17 cellular contexts compared by ENCODE assay signal in genomic region chr11:76510060-76511047, GRCh38.
DNase-seq lines count a peak whose midpoint lies in the region; ATAC-seq and TF ChIP-seq lines count a peak whose summit lies in the region.
"Had no signal": no experiment of that assay in that cellular context is flagged by ENCODE, and none has a peak within 500 bp of the region (broad histone marks: within the 10 kb centered on the region; RNA-seq: fewer than 3 reads in every experiment).

No MANE protein-coding gene starts in this region.

- peak overlapping the region; percentile 42 for H3K4me2 ChIP-seq in H9 (ENCODE audit: insufficient read depth, insufficient read length, low read length)

- peaks cover 14 to 15% (median 14%) of the 10 kb centered on the region in 3 experiments for H3K36me3 Mint-ChIP-seq in H9 (ENCODE audit: insufficient read depth in 1 of 3, low read depth in 3 of 3)

- no CpG with 5 or more reads among the region's 5 CpGs for WGBS in H9 (ENCODE audit: extremely low coverage, insufficient read length, low lambda C conversion rate)
- no CpG with 5 or more reads among the region's 5 CpGs for WGBS in iPS DF 6.9 (ENCODE audit: insufficient coverage, insufficient read length)
- WGBS in thyroid gland, 2 donors = 64 to 67% methylated on average over 5 of the region's 5 CpGs

- no peak overlapping the region for H4K5ac ChIP-seq in H9 (ENCODE audit: insufficient read length, low read depth, low read length)

- ATAC-seq in HG03521 (IDR thresholded peaks at IDR 0.05; ENCODE audit: unreplicated experiment) = no peak
- ATAC-seq in GM18505 (IDR thresholded peaks at IDR 0.05; ENCODE audit: unreplicated experiment) = no peak
- ATAC-seq: activated T-cell treated with anti-CD3 and anti-CD28 coated beads, Interleukin-2, amount 50 U/mL, for 72 hours; K562 had no signal

- H3K27ac Mint-ChIP-seq in H9 = peak overlapping the region; percentile 52 to 96 (median 84); a peak in 6 of 7 replicates
- H3K27ac Mint-ChIP-seq: activated CD4-positive, alpha-beta T cell treated with anti-CD3 and anti-CD28 coated beads, Interleukin-2, amount 10 ng/mL, durations not matched to agents 7 days and 5 days; activated T-cell treated with anti-CD3 and anti-CD28 coated beads, Interleukin-2, amount 50 U/mL, for 72 hours; T-helper 1 cell treated with Interleukin-12 subunit alpha and Interleukin-12 subunit beta and Interleukin-4 antibody, amounts not matched to agents 30 μg/mL and 1 μg/mL, for 36 hours had no signal

- H3K27ac ChIP-seq in H9 (ENCODE audit: insufficient read length, low read depth, low read length) (peak overlapping the region; percentile 63), iPS DF 6.9 (ENCODE audit: low read length) (no peak overlapping the region), thyroid gland (peak overlapping the region; percentile 35 to 45 (median 40))
- H3K27ac ChIP-seq: Peyer's patch had no signal

- H2BK20ac ChIP-seq in H9 (ENCODE audit: low read depth, low read length, poor library complexity, severe bottlenecking) = no peak overlapping the region

- H4K8ac ChIP-seq in H9 (replicated peaks; ENCODE audit: insufficient read length, low read depth, low read length) = no peak overlapping the region

- TF ChIP-seq POLR2A in thyroid gland (IDR thresholded peaks at IDR 0.05) (no peak), GM18505 (IDR thresholded peaks at IDR 0.05; ENCODE audit: borderline replicate concordance, extremely low read depth, insufficient read depth, insufficient read length) (no peak)

- H3K4ac ChIP-seq in H9 (ENCODE audit: low read depth, low read length) = no peak overlapping the region

- peak overlapping the region; percentile 16; the same call in 1 of the 2 replicates for H3K14ac ChIP-seq in H9 (ENCODE audit: insufficient read depth, low read length)

- H3K56ac ChIP-seq in H9 (ENCODE audit: insufficient read length, low read depth, low read length) = no peak overlapping the region

- H3K9me3 ChIP-seq in H9 (ENCODE audit: control insufficient read depth, low read depth, low read length) = no peaks in the 10 kb centered on the region
- H3K9me3 ChIP-seq in iPS DF 6.9 (ENCODE audit: control insufficient read depth, insufficient read depth, low read length) = no peaks in the 10 kb centered on the region
- no peaks in the 10 kb centered on the region for H3K9me3 ChIP-seq in thyroid gland
- H3K9me3 ChIP-seq: Peyer's patch had no signal

- no peak overlapping the region for H2BK5ac ChIP-seq in H9 (ENCODE audit: insufficient read length, low read length)

- no peaks in the 10 kb centered on the region for H3K23me2 ChIP-seq in H9 (ENCODE audit: insufficient read length, low read depth, low read length, poor library complexity, severe bottlenecking)

- H2AFZ ChIP-seq in H9 (ENCODE audit: low read length) = no peak overlapping the region

- no peaks in the 10 kb centered on the region for H3K79me2 ChIP-seq in H9 (ENCODE audit: insufficient read depth, low read length)

- H4K91ac ChIP-seq in H9 (ENCODE audit: insufficient read length, low read depth, low read length) = no peak overlapping the region

- 0 out of 5 replicates have a peak, but pooled peaks cover 0 to 2% of the 10 kb centered on the region in 2 experiments for H3K9me3 Mint-ChIP-seq in H9
- H3K9me3 Mint-ChIP-seq: activated CD4-positive, alpha-beta T cell treated with anti-CD3 and anti-CD28 coated beads, Interleukin-2, amount 10 ng/mL, durations not matched to agents 7 days and 5 days; activated T-cell treated with anti-CD3 and anti-CD28 coated beads, Interleukin-2, amount 50 U/mL, for 72 hours; T-helper 1 cell treated with Interleukin-12 subunit alpha and Interleukin-12 subunit beta and Interleukin-4 antibody, amounts not matched to agents 30 μg/mL and 1 μg/mL, for 36 hours had no signal

- TF ChIP-seq CTCF in H9 (conservative IDR thresholded peaks at IDR 0.05) (no peak), thyroid gland (IDR thresholded peaks at IDR 0.05) (no peak)

- peak overlapping the region; percentile 38 for H2BK12ac ChIP-seq in H9 (ENCODE audit: insufficient read length, low read depth, low read length)

- intact Hi-C loops in thyroid gland (cut with DNase I) = no loop called here

- H3K4me3 ChIP-seq in iPS DF 6.9 (ENCODE audit: low read length) (no peak overlapping the region), thyroid gland (replicated peaks in 1 of 3) (no peak overlapping the region)
- H3K4me3 ChIP-seq: K562, Peyer's patch had no signal

- peaks cover 7 to 12% of the 10 kb centered on the region in 2 experiments for H3K4me1 Mint-ChIP-seq in H9
- H3K4me1 Mint-ChIP-seq: activated CD4-positive, alpha-beta T cell treated with anti-CD3 and anti-CD28 coated beads, Interleukin-2, amount 10 ng/mL, durations not matched to agents 7 days and 5 days; neural crest cell had no signal

- H2BK120ac ChIP-seq in H9 (ENCODE audit: low read depth, low read length, poor library complexity, severe bottlenecking) = no peak overlapping the region

- H3K27me3 ChIP-seq in H9 (ENCODE audit: insufficient read depth, low read length) (no peaks in the 10 kb centered on the region), iPS DF 6.9 (ENCODE audit: control insufficient read depth, insufficient read depth, low read length) (no peaks in the 10 kb centered on the region), thyroid gland (no peaks in the 10 kb centered on the region)
- H3K27me3 ChIP-seq: Peyer's patch had no signal

- no peak overlapping the region for H3T11ph ChIP-seq in H9 (ENCODE audit: low read length)

- H3K9ac ChIP-seq in H9 (ENCODE audit: extremely low read depth, insufficient read length, low read length) = no peak overlapping the region

- no peak overlapping the region for H3K18ac ChIP-seq in H9 (ENCODE audit: insufficient read length, low read depth, low read length)

- H3K4me1 ChIP-seq in H9 (ENCODE audit: insufficient read depth, low read length) = no peaks in the 10 kb centered on the region; the same call in 1 of the 2 replicates
- peaks cover 3% of the 10 kb centered on the region; the same call in 1 of the 2 replicates for H3K4me1 ChIP-seq in iPS DF 6.9 (ENCODE audit: control insufficient read depth, insufficient read depth, low read length)
- H3K4me1 ChIP-seq in thyroid gland = peaks cover 18 to 19% of the 10 kb centered on the region in 2 donors
- H3K4me1 ChIP-seq: Peyer's patch had no signal

- peak overlapping the region in 1 of 2 experiments; percentile 32; a peak in 1 of 5 replicates for H3K4me3 Mint-ChIP-seq in H9
- H3K4me3 Mint-ChIP-seq: activated CD4-positive, alpha-beta T cell treated with anti-CD3 and anti-CD28 coated beads, Interleukin-2, amount 10 ng/mL, durations not matched to agents 7 days and 5 days; activated T-cell treated with anti-CD3 and anti-CD28 coated beads, Interleukin-2, amount 50 U/mL, for 72 hours; neural crest cell; T-helper 1 cell treated with Interleukin-12 subunit alpha and Interleukin-12 subunit beta and Interleukin-4 antibody, amounts not matched to agents 30 μg/mL and 1 μg/mL, for 36 hours had no signal

- DNase-seq in H9 (peak; percentile 54), astrocyte of the hippocampus (ENCODE audit: low read depth, low spot score) (peak; percentile 82), iPS DF 6.9 (ENCODE audit: low read depth, low spot score) (peak; percentile 39), thyroid gland (peak; percentile 18 to 27), DMS153 (lab: John Stamatoyannopoulos, UW) (no peak)
- DNase-seq: activated CD4-positive, alpha-beta T cell treated with anti-CD3 and anti-CD28 coated beads, Interleukin-2, amount 10 ng/mL, durations not matched to agents 7 days and 5 days; activated T-cell treated with anti-CD3 and anti-CD28 coated beads, Interleukin-2, amount 50 U/mL, for 72 hours; COR-L47; NCI-H1436 treated with DMSO at 0.1 percent for 48 hours; NCI-H524; Peyer's patch; small intestine had no signal

- no peaks in the 10 kb centered on the region for H4K20me1 ChIP-seq in H9 (ENCODE audit: control insufficient read depth, insufficient read depth, insufficient read length)

- H3K79me1 ChIP-seq in H9 (ENCODE audit: insufficient read depth, low read depth, low read length, poor library complexity, severe bottlenecking) = no peaks in the 10 kb centered on the region

- H3K36me3 ChIP-seq in iPS DF 6.9 (ENCODE audit: control insufficient read depth, insufficient read depth, low read length) = no peaks in the 10 kb centered on the region
- H3K36me3 ChIP-seq in thyroid gland = no peaks in the 10 kb centered on the region
- H3K36me3 ChIP-seq: Peyer's patch had no signal

- H3K23ac ChIP-seq in H9 (ENCODE audit: insufficient read length, low read depth, low read length) = no peak overlapping the region

- H2BK15ac ChIP-seq in H9 (ENCODE audit: low read depth, low read length) = no peak overlapping the region

- H2AK5ac ChIP-seq in H9 (ENCODE audit: insufficient read length, low read length) = no peak overlapping the region

- no peaks in the 10 kb centered on the region for H3K27me3 Mint-ChIP-seq in H9 (ENCODE audit: low read depth)
- H3K27me3 Mint-ChIP-seq: activated CD4-positive, alpha-beta T cell treated with anti-CD3 and anti-CD28 coated beads, Interleukin-2, amount 10 ng/mL, durations not matched to agents 7 days and 5 days had no signal
